ENCODE assay signal across 8 cellular contexts in genomic region chr2:238462782-238463396, GRCh38. TPM values are rescaled to one million over a fixed set of nuclear protein-coding genes. Genes with fewer than 3 reads are reported as not detected.
A peak's percentile ranks its signal among the peaks of the same experiment; 100 is the strongest.
DNase-seq lines count a peak whose midpoint lies in the region; ATAC-seq and TF ChIP-seq lines count a peak whose summit lies in the region.

No MANE protein-coding gene starts in this region.

- H3K9ac ChIP-seq in Loucy (ENCODE audit: low read depth, low read length, poor library complexity, severe bottlenecking): no peak overlapping the region
- H3K9ac ChIP-seq in fibroblast of lung (ENCODE audit: insufficient read depth, low read length): no peak overlapping the region

- no peak for TF ChIP-seq POLR2A in sigmoid colon (IDR thresholded peaks at IDR 0.05)

- H3K4me3 ChIP-seq in Loucy (ENCODE audit: low read length, poor library complexity, severe bottlenecking) (no peak overlapping the region), fibroblast of lung (replicated peaks in 1 of 4; ENCODE audit: control extremely low read depth in 1 of 4, insufficient read depth in 1 of 4, low read depth in 3 of 4, low read length in 4 of 4) (no peak overlapping the region), sigmoid colon (no peak overlapping the region)

- H3K27ac ChIP-seq in 22Rv1 (no peak overlapping the region), fibroblast of lung (ENCODE audit: insufficient read depth, low read length) (no peak overlapping the region), sigmoid colon (no peak overlapping the region)

- H3K36me3 ChIP-seq in Loucy (ENCODE audit: insufficient read depth, low read length) (no peaks in the 10 kb centered on the region), fibroblast of lung (ENCODE audit: control insufficient read depth, insufficient read depth, low read length) (no peaks in the 10 kb centered on the region), sigmoid colon (no peaks in the 10 kb centered on the region)

- no peaks in the 10 kb centered on the region for H3K9me2 ChIP-seq in Loucy (replicated peaks; ENCODE audit: low read depth, low read length)

- no peak for ATAC-seq in GM19463 (IDR thresholded peaks at IDR 0.05; ENCODE audit: unreplicated experiment)
- no peak for ATAC-seq in HG02588 (IDR thresholded peaks at IDR 0.05; ENCODE audit: unreplicated experiment)

- H3K79me2 ChIP-seq in Loucy (ENCODE audit: insufficient read depth, low read length) (no peaks in the 10 kb centered on the region), fibroblast of lung (ENCODE audit: control insufficient read depth, insufficient read depth, low read length) (no peaks in the 10 kb centered on the region)

- no peaks in the 10 kb centered on the region for H3K4me1 ChIP-seq in Loucy (ENCODE audit: insufficient read depth, low read length, poor library complexity, severe bottlenecking)
- peaks cover 11% of the 10 kb centered on the region for H3K4me1 ChIP-seq in fibroblast of lung (ENCODE audit: control insufficient read depth, extremely low read depth, insufficient read depth, low read length)
- peaks cover 0 to 21% (median 15%) of the 10 kb centered on the region in 4 donors for H3K4me1 ChIP-seq in sigmoid colon

- DNase-seq in GM03348 (ENCODE audit: low spot score) (peak; percentile 75), SKM-1 (lab: John Stamatoyannopoulos, UW; ENCODE audit: unreplicated experiment) (peak; percentile 68), fibroblast of lung (ENCODE audit: low read depth in 2 of 2) (peak; percentile 42 to 68), sigmoid colon (no peak)

- no peak overlapping the region for H3K4me2 ChIP-seq in Loucy (ENCODE audit: low read depth, low read length, poor library complexity, severe bottlenecking)
- H3K4me2 ChIP-seq in fibroblast of lung (ENCODE audit: extremely low read depth, insufficient read depth, low read length): no peak overlapping the region

- TF ChIP-seq EP300 in sigmoid colon (IDR thresholded peaks at IDR 0.05): no peak

- H3K9me3 ChIP-seq in Loucy (ENCODE audit: insufficient read depth, low read depth, low read length): no peaks in the 10 kb centered on the region
- no peaks in the 10 kb centered on the region for H3K9me3 ChIP-seq in fibroblast of lung (ENCODE audit: control insufficient read depth, insufficient read depth, low read depth, low read length)
- H3K9me3 ChIP-seq in sigmoid colon: no peaks in the 10 kb centered on the region

- H4K20me1 ChIP-seq in Loucy (ENCODE audit: insufficient read depth, low read length, poor library complexity, severe bottlenecking) (no peaks in the 10 kb centered on the region), fibroblast of lung (ENCODE audit: control insufficient read depth, extremely low read depth, insufficient read depth, low read length) (no peaks in the 10 kb centered on the region)

- WGBS in sigmoid colon, 2 donors: 52 to 57% methylated on average over 2 of the region's 2 CpGs

- no peaks in the 10 kb centered on the region for H3K27me3 ChIP-seq in Loucy (ENCODE audit: insufficient read depth, low read length, poor library complexity, severe bottlenecking)
- no peaks in the 10 kb centered on the region for H3K27me3 ChIP-seq in fibroblast of lung (ENCODE audit: control insufficient read depth, insufficient read depth, low read length)
- no peaks in the 10 kb centered on the region for H3K27me3 ChIP-seq in sigmoid colon

- H3F3A ChIP-seq in Loucy (ENCODE audit: low read depth): no peaks in the 10 kb centered on the region

- H2AFZ ChIP-seq in Loucy (ENCODE audit: low read length) (no peak overlapping the region), fibroblast of lung (ENCODE audit: low read length) (no peak overlapping the region)

- intact Hi-C loops in sigmoid colon (cut with DNase I): loop anchor here (5.0 kb wide), 1 partner anchor 91 kb away; no protein-coding TSS in a partner anchor

- peak; percentile 78 for TF ChIP-seq CTCF in 22Rv1 (IDR thresholded peaks at IDR 0.05)
- peak; percentile 81 for TF ChIP-seq CTCF in Loucy (conservative IDR thresholded peaks at IDR 0.05; ENCODE audit: low read length)
- peak; percentile 47 to 70 for TF ChIP-seq CTCF in fibroblast of lung (conservative IDR thresholded peaks at IDR 0.05 in 1 of 2, IDR thresholded peaks at IDR 0.05 in 1 of 2; ENCODE audit: low read depth in 1 of 2, low read length in 2 of 2)
- TF ChIP-seq CTCF in sigmoid colon (IDR thresholded peaks at IDR 0.05): peak in 3 of 4 experiments; percentile 55 to 67 (median 67)

RNA-seq across cellular contexts. Expression of gene ASB1, which starts 36.2 kb away (rescaled TPM):
- total RNA-seq in fibroblast of lung (18.2 and 40.6 TPM in 2 replicates), sigmoid colon (10 to 100 TPM; 13.6 to 36.0 (median 15.3) TPM)
- polyA plus RNA-seq in fibroblast of lung (19.3 and 31.1 TPM in 2 replicates), sigmoid colon (10 to 100 TPM in 1 of 3 donors, 1 to 10 TPM in 2; 3.5 to 20.2 (median 6.0) TPM)
- polyA plus RNA-seq in fibroblast of lung (2012): 26.7 and 44.6 TPM in 2 replicates
- 26.1 and 39.5 TPM in 2 replicates for polyA minus RNA-seq in fibroblast of lung (ENCODE audit: low replicate concordance)
